15 cellular contexts compared by ENCODE assay signal in the genomic region with DNA sequence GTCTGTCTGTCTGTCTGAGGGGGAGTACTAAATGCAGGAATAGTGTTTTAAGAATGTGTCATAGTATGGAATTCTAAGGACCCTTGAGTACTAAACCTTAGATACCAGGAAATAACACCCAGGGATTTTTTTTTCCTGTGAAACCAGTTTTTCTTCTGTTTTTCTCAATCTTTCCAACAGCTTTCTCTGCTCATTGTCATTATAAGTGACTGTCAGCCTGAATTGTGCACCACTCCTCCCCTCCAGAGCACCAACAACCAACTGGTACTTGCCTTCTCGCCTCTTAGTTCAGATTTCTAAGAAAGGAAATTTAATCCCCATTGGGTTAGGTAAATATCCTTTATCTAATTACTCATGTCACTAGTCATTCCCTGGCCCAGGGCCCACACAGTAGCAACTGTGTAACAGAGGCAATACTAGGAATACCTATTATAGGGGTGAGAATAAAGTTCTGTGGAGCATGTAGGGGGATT.
DNase-seq lines count a peak whose midpoint lies in the region; ATAC-seq and TF ChIP-seq lines count a peak whose summit lies in the region.
"Had no signal": no experiment of that assay in that cellular context is flagged by ENCODE, and none has a peak within 500 bp of the region (broad histone marks: within the 10 kb centered on the region; RNA-seq: fewer than 3 reads in every experiment).

No MANE protein-coding gene starts in this region.

- no peaks in the 10 kb centered on the region for H3K9me3 ChIP-seq in mucosa of descending colon
- H3K9me3 ChIP-seq: thoracic aorta had no signal

- H3K36me3 ChIP-seq in H7 (replicated peaks; ENCODE audit: control insufficient read depth, insufficient read depth, low read length), result no peaks in the 10 kb centered on the region
- H3K36me3 ChIP-seq in mucosa of descending colon (ENCODE audit: low read depth), result no peaks in the 10 kb centered on the region
- H3K36me3 ChIP-seq: thoracic aorta had no signal

- no peaks in the 10 kb centered on the region for H3K27me3 ChIP-seq in H7 (ENCODE audit: control insufficient read depth, insufficient read depth, low read length)

- DNase-seq in H7, result peak; percentile 13
- peak; percentile 71 for DNase-seq in NCI-H146 (lab: John Stamatoyannopoulos, UW)
- peak; percentile 36 to 76 for DNase-seq in cardiac fibroblast (ENCODE audit: low read depth in 2 of 2)
- peak; percentile 33 for DNase-seq in mucosa of gallbladder (ENCODE audit: low spot score)
- no peak for DNase-seq in mucosa of descending colon
- DNase-seq in NCI-H510A (lab: John Stamatoyannopoulos, UW), result no peak
- DNase-seq in stimulated activated CD4-positive, alpha-beta T cell treated with anti-CD3 and anti-CD28 coated beads, Interleukin-4, amount 100 ng/mL, for 1 hour, result no peak
- DNase-seq: activated CD4-positive, alpha-beta memory T cell treated with anti-CD3 and anti-CD28 coated beads, Interleukin-2, amount 10 ng/mL, durations not matched to agents 7 days and 5 days; activated effector memory CD4-positive, alpha-beta T cell treated with anti-CD3 and anti-CD28 coated beads, Interleukin-2, amount 50 U/mL, for 16 hours; naive thymus-derived CD4-positive, alpha-beta T cell; NCI-H1694 treated with DMSO at 0.1 percent for 48 hours; T-helper 2 cell had no signal

- ATAC-seq in mucosa of descending colon (no peak), HG03139 (IDR thresholded peaks at IDR 0.05; ENCODE audit: unreplicated experiment) (no peak)
- ATAC-seq: naive thymus-derived CD4-positive, alpha-beta T cell had no signal

- H3K4me3 ChIP-seq in H7 (ENCODE audit: insufficient read depth, low read depth, low read length) (no peak overlapping the region), cardiac fibroblast (replicated peaks in 1 of 2; ENCODE audit: low read depth in 2 of 2, low read length in 2 of 2) (no peak overlapping the region), mucosa of descending colon (no peak overlapping the region)
- H3K4me3 ChIP-seq: skin epidermis, thoracic aorta had no signal

- no peak for TF ChIP-seq CTCF in cardiac fibroblast (IDR thresholded peaks at IDR 0.05; ENCODE audit: low read depth, low read length)
- no peak for TF ChIP-seq CTCF in mucosa of descending colon (IDR thresholded peaks at IDR 0.05)

- no peaks in the 10 kb centered on the region for H3K4me1 ChIP-seq in mucosa of descending colon (ENCODE audit: low read depth)

- intact Hi-C loops in mucosa of descending colon (cut with DNase I, micrococcal nuclease), result no loop called here

Comparison
In these comparisons a context has a peak if more than half of its experiments do, and no peak if none do; other contexts are left out.
1. DNase-seq: peak in H7 (single experiment), NCI-H146 (single experiment), cardiac fibroblast (2 of 2) and mucosa of gallbladder (single experiment); none in mucosa of descending colon (0 of 3), NCI-H510A (single experiment) and stimulated activated CD4-positive, alpha-beta T cell treated with anti-CD3 and anti-CD28 coated beads, Interleukin-4, amount 100 ng/mL, for 1 hour (single experiment).